In the genomic region with DNA sequence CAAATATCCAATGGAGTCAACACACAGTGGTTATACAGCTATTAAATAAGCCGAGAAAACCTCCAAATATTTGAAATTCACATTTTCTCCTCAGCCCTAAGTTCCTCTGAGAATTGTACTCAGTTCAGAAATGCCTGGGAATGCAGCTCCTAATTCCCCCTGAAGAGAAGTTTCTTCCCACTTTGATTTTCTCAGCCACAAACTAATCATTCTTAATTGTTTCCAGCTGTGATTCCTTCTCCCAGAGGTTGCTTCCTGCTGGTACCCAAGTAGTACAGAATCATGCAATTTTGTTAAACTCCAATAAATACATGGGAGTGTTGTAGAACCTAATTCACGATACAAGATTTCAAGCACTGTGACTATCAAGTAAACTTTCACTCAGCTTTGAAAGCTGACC, we compare ENCODE assay signal across 23 cellular contexts.
"Had no signal": no experiment of that assay in that cellular context is flagged by ENCODE, and none has a peak within 500 bp of the region (broad histone marks: within the 10 kb centered on the region; RNA-seq: fewer than 3 reads in every experiment).

No MANE protein-coding gene starts in this region.

- H3K27ac ChIP-seq: breast epithelium, esophagus squamous epithelium, left ventricle myocardium inferior, testis, transverse colon, VCaP had no signal

- H3K4me3 Mint-ChIP-seq: activated CD4-positive, alpha-beta memory T cell treated with anti-CD3 and anti-CD28 coated beads for 36 hours; activated T-cell treated with anti-CD3 and anti-CD28 coated beads, Interleukin-2, amount 50 U/mL, for 24 hours; dendritic cell treated with granulocyte-macrophage colony-stimulating factor and Interleukin-4, amounts not matched to agents 40 ng/mL and 50 ng/mL, for 4 days; endodermal cell; T-helper 1 cell treated with Interleukin-12 subunit alpha and Interleukin-12 subunit beta and Interleukin-4 antibody, amounts not matched to agents 30 μg/mL and 1 μg/mL, for 36 hours had no signal

- H3K27me3 ChIP-seq: breast epithelium, esophagus squamous epithelium, testis, transverse colon had no signal

- H3K27ac Mint-ChIP-seq: activated CD4-positive, alpha-beta memory T cell treated with anti-CD3 and anti-CD28 coated beads for 36 hours; activated T-cell treated with anti-CD3 and anti-CD28 coated beads, Interleukin-2, amount 50 U/mL, for 24 hours; dendritic cell treated with granulocyte-macrophage colony-stimulating factor and Interleukin-4, amounts not matched to agents 40 ng/mL and 50 ng/mL, for 4 days; endodermal cell; T-helper 1 cell treated with Interleukin-12 subunit alpha and Interleukin-12 subunit beta and Interleukin-4 antibody, amounts not matched to agents 30 μg/mL and 1 μg/mL, for 36 hours had no signal

- H3K9me3 ChIP-seq: breast epithelium, esophagus squamous epithelium, left ventricle myocardium inferior, testis, transverse colon had no signal

- H3K4me1 ChIP-seq: breast epithelium, esophagus squamous epithelium, left ventricle myocardium inferior, testis, transverse colon had no signal

- DNase-seq: activated CD4-positive, alpha-beta memory T cell treated with anti-CD3 and anti-CD28 coated beads for 36 hours; activated CD4-positive, alpha-beta T cell treated with anti-CD3 and anti-CD28 coated beads for 4 hours; activated CD8-positive, alpha-beta memory T cell treated with anti-CD3 and anti-CD28 coated beads, Interleukin-2, amount 50 U/mL, for 48 hours; activated gamma-delta T cell; activated naive CD4-positive, alpha-beta T cell treated with anti-CD3 and anti-CD28 coated beads, Interleukin-2, amount 50 U/mL, for 16 hours; activated T-cell treated with anti-CD3 and anti-CD28 coated beads, Interleukin-2, amount 50 U/mL, for 24 hours; amniotic stem cell; central memory CD4-positive, alpha-beta T cell; endodermal cell; esophagus squamous epithelium; left ventricle myocardium inferior; posterior cingulate gyrus; right cardiac atrium; stimulated activated CD4-positive, alpha-beta T cell treated with anti-CD3 and anti-CD28 coated beads, Interleukin-2, amount 100 ng/mL, for 48 hours; stimulated activated naive CD4-positive, alpha-beta T cell treated with Interleukin-2 at 50 U/mL for 16 hours; T-helper 9 cell; testis; transverse colon had no signal

- H3K9me3 Mint-ChIP-seq: activated CD4-positive, alpha-beta memory T cell treated with anti-CD3 and anti-CD28 coated beads for 36 hours; activated T-cell treated with anti-CD3 and anti-CD28 coated beads, Interleukin-2, amount 50 U/mL, for 24 hours; T-helper 1 cell treated with Interleukin-12 subunit alpha and Interleukin-12 subunit beta and Interleukin-4 antibody, amounts not matched to agents 30 μg/mL and 1 μg/mL, for 36 hours had no signal

- H3K36me3 ChIP-seq: breast epithelium, esophagus squamous epithelium, left ventricle myocardium inferior, transverse colon had no signal

- ATAC-seq: right cardiac atrium had no signal

- H3K27me3 Mint-ChIP-seq: activated CD4-positive, alpha-beta memory T cell treated with anti-CD3 and anti-CD28 coated beads for 36 hours; activated T-cell treated with anti-CD3 and anti-CD28 coated beads, Interleukin-2, amount 50 U/mL, for 24 hours; dendritic cell treated with granulocyte-macrophage colony-stimulating factor and Interleukin-4, amounts not matched to agents 40 ng/mL and 50 ng/mL, for 4 days had no signal

- H3K36me3 Mint-ChIP-seq: activated CD4-positive, alpha-beta memory T cell treated with anti-CD3 and anti-CD28 coated beads for 36 hours had no signal

- H3K4me3 ChIP-seq: breast epithelium, esophagus squamous epithelium, left ventricle myocardium inferior, lung, testis, transverse colon had no signal
